21 cellular contexts compared by ENCODE assay signal in genomic region chr5:91727452-91727851, GRCh38.
"Had no signal": no experiment of that assay in that cellular context is flagged by ENCODE, and none has a peak within 500 bp of the region (broad histone marks: within the 10 kb centered on the region; RNA-seq: fewer than 3 reads in every experiment).

No MANE protein-coding gene starts in this region.

- H3K27ac Mint-ChIP-seq: activated CD4-positive, alpha-beta memory T cell treated with anti-CD3 and anti-CD28 coated beads, Interleukin-2, amount 10 ng/mL, durations not matched to agents 7 days and 5 days; activated CD8-positive, alpha-beta memory T cell treated with anti-CD3 and anti-CD28 coated beads, Interleukin-2, amount 10 ng/mL, durations not matched to agents 7 days and 5 days; activated naive CD8-positive, alpha-beta T cell treated with anti-CD3 and anti-CD28 coated beads, Interleukin-2, amount 10 ng/mL, durations not matched to agents 7 days and 5 days; brain; nephron had no signal

- H3K4me1 ChIP-seq: prostate gland, right atrium auricular region, upper lobe of right lung had no signal

- H3K36me3 ChIP-seq: prostate gland, right atrium auricular region, upper lobe of right lung had no signal

- H3K4me3 Mint-ChIP-seq: activated CD4-positive, alpha-beta memory T cell treated with anti-CD3 and anti-CD28 coated beads, Interleukin-2, amount 10 ng/mL, durations not matched to agents 7 days and 5 days; activated CD8-positive, alpha-beta memory T cell treated with anti-CD3 and anti-CD28 coated beads, Interleukin-2, amount 10 ng/mL, durations not matched to agents 7 days and 5 days; activated naive CD8-positive, alpha-beta T cell treated with anti-CD3 and anti-CD28 coated beads, Interleukin-2, amount 10 ng/mL, durations not matched to agents 7 days and 5 days; brain; nephron had no signal

- H3K9me3 ChIP-seq: prostate gland, right atrium auricular region, upper lobe of right lung had no signal

- H3K36me3 Mint-ChIP-seq: activated CD8-positive, alpha-beta memory T cell treated with anti-CD3 and anti-CD28 coated beads, Interleukin-2, amount 10 ng/mL, durations not matched to agents 7 days and 5 days; activated naive CD8-positive, alpha-beta T cell treated with anti-CD3 and anti-CD28 coated beads, Interleukin-2, amount 10 ng/mL, durations not matched to agents 7 days and 5 days; brain had no signal

- H3K9me3 Mint-ChIP-seq: activated CD4-positive, alpha-beta memory T cell treated with anti-CD3 and anti-CD28 coated beads, Interleukin-2, amount 10 ng/mL, durations not matched to agents 7 days and 5 days; activated naive CD8-positive, alpha-beta T cell treated with anti-CD3 and anti-CD28 coated beads, Interleukin-2, amount 10 ng/mL, durations not matched to agents 7 days and 5 days; brain; nephron had no signal

- H3K4me1 Mint-ChIP-seq: activated CD4-positive, alpha-beta memory T cell treated with anti-CD3 and anti-CD28 coated beads, Interleukin-2, amount 10 ng/mL, durations not matched to agents 7 days and 5 days; activated CD8-positive, alpha-beta memory T cell treated with anti-CD3 and anti-CD28 coated beads, Interleukin-2, amount 10 ng/mL, durations not matched to agents 7 days and 5 days; activated naive CD8-positive, alpha-beta T cell treated with anti-CD3 and anti-CD28 coated beads, Interleukin-2, amount 10 ng/mL, durations not matched to agents 7 days and 5 days; nephron had no signal

- ATAC-seq: activated CD8-positive, alpha-beta memory T cell treated with anti-CD3 and anti-CD28 coated beads, Interleukin-2, amount 10 ng/mL, durations not matched to agents 7 days and 5 days; left lobe of liver; upper lobe of right lung had no signal

- H3K27me3 ChIP-seq: dorsolateral prefrontal cortex, right atrium auricular region, upper lobe of right lung had no signal

- H3K4me3 ChIP-seq: dorsolateral prefrontal cortex, prostate gland, right atrium auricular region, upper lobe of right lung had no signal

- H3K27ac ChIP-seq: dorsolateral prefrontal cortex, epithelial cell of prostate, prostate gland, right atrium auricular region, upper lobe of right lung had no signal

- H3K27me3 Mint-ChIP-seq: activated CD4-positive, alpha-beta memory T cell treated with anti-CD3 and anti-CD28 coated beads, Interleukin-2, amount 10 ng/mL, durations not matched to agents 7 days and 5 days; activated CD8-positive, alpha-beta memory T cell treated with anti-CD3 and anti-CD28 coated beads, Interleukin-2, amount 10 ng/mL, durations not matched to agents 7 days and 5 days; activated naive CD8-positive, alpha-beta T cell treated with anti-CD3 and anti-CD28 coated beads, Interleukin-2, amount 10 ng/mL, durations not matched to agents 7 days and 5 days; brain had no signal

- DNase-seq: activated CD4-positive, alpha-beta memory T cell treated with anti-CD3 and anti-CD28 coated beads, Interleukin-2, amount 10 ng/mL, durations not matched to agents 7 days and 5 days; activated CD4-positive, alpha-beta T cell treated with anti-CD3 and anti-CD28 coated beads for 48 hours; activated CD4-positive, CD25-positive, alpha-beta regulatory T cell; activated CD8-positive, alpha-beta memory T cell treated with anti-CD3 and anti-CD28 coated beads, Interleukin-2, amount 10 ng/mL, durations not matched to agents 7 days and 5 days; activated naive CD8-positive, alpha-beta T cell treated with anti-CD3 and anti-CD28 coated beads, Interleukin-2, amount 10 ng/mL, durations not matched to agents 7 days and 5 days; caudate nucleus; dorsolateral prefrontal cortex; foreskin fibroblast; kidney; midbrain; stimulated activated CD4-positive, alpha-beta T cell treated with anti-CD3 and anti-CD28 coated beads, Interleukin-12 subunit alpha, Interleukin-12 subunit beta, amount 100 ng/mL, for 4 hours; stimulated activated CD4-positive, alpha-beta T cell treated with anti-CD3 and anti-CD28 coated beads, Interleukin-1b, Interleukin-23, amount 100 ng/mL, for 48 hours; stimulated activated CD8-positive, alpha-beta memory T cell treated with anti-CD3 and anti-CD28 coated beads, Interleukin-4, amount 100 ng/mL, for 48 hours; stimulated activated naive CD4-positive, alpha-beta T cell; upper lobe of right lung had no signal
